8 cellular contexts compared by ENCODE assay signal in genomic region chr4:30718889-30719252, GRCh38. TPM values are rescaled to one million over a fixed set of nuclear protein-coding genes. Genes with fewer than 3 reads are reported as not detected.
DNase-seq lines count a peak whose midpoint lies in the region; ATAC-seq and TF ChIP-seq lines count a peak whose summit lies in the region.

No MANE protein-coding gene starts in this region.

- ATAC-seq in Panc1 (no peak), HG03442 (IDR thresholded peaks at IDR 0.05; ENCODE audit: unreplicated experiment) (no peak), GM18519 (IDR thresholded peaks at IDR 0.05; ENCODE audit: low FRiP score, unreplicated experiment) (no peak)

- POLR2A ChIA-PET in Panc1 (lab: Charles Lee), result interaction anchor here (0.6 kb wide), 1 partner anchor 1088 kb away, joined by 7 read pairs; no protein-coding TSS in a partner anchor

- no peaks in the 10 kb centered on the region for H3K36me3 ChIP-seq in ES-I3 (ENCODE audit: insufficient read depth, low read length)
- no peaks in the 10 kb centered on the region for H3K36me3 ChIP-seq in Panc1 (ENCODE audit: control insufficient read depth, insufficient read depth, low read length)
- H3K36me3 ChIP-seq in fibroblast of lung (ENCODE audit: control insufficient read depth, insufficient read depth, low read length), result no peaks in the 10 kb centered on the region
- no peaks in the 10 kb centered on the region for H3K36me3 ChIP-seq in rectal smooth muscle tissue (ENCODE audit: control insufficient read depth, insufficient read depth, low read length)

- in situ Hi-C loops in Panc1 (cut with HindIII; ENCODE audit: low pct_unique_long_range_greater_than_20kb, low sequenced_read_pairs), result no loop called here

- TF ChIP-seq CTCF in Panc1 (IDR thresholded peaks at IDR 0.05) (peak; percentile 51; the same call in 1 of the 2 replicates), fibroblast of lung (conservative IDR thresholded peaks at IDR 0.05 in 1 of 2, IDR thresholded peaks at IDR 0.05 in 1 of 2; ENCODE audit: low read depth in 1 of 2, low read length in 2 of 2) (peak in 1 of 2 donors; percentile 33)

- H3K79me2 ChIP-seq in fibroblast of lung (ENCODE audit: control insufficient read depth, insufficient read depth, low read length), result peaks cover 23% of the 10 kb centered on the region

- peak overlapping the region; percentile 93 for H3K4me2 ChIP-seq in fibroblast of lung (ENCODE audit: extremely low read depth, insufficient read depth, low read length)

- H3K4me1 ChIP-seq in ES-I3 (ENCODE audit: insufficient read depth, low read length) (no peaks in the 10 kb centered on the region), Panc1 (ENCODE audit: control insufficient read depth, insufficient read depth, low read length) (peaks cover 6% of the 10 kb centered on the region), fibroblast of lung (ENCODE audit: control insufficient read depth, extremely low read depth, insufficient read depth, low read length) (no peaks in the 10 kb centered on the region), rectal smooth muscle tissue (ENCODE audit: control insufficient read depth, insufficient read depth, low read length) (no peaks in the 10 kb centered on the region)

- H3K27ac ChIP-seq in Panc1 (ENCODE audit: low read length) (peak overlapping the region; percentile 81), fibroblast of lung (ENCODE audit: insufficient read depth, low read length) (peak overlapping the region; percentile 46), rectal smooth muscle tissue (ENCODE audit: low read depth, low read length) (peak overlapping the region; percentile 76)

- CTCF ChIA-PET in Panc1 (lab: Charles Lee), result interaction anchor here (0.6 to 0.8 kb wide), 4 partner anchors 10 to 1532 kb away, joined by 3 to 6 read pairs (median 4); no protein-coding TSS in a partner anchor

- H3K27me3 ChIP-seq in Panc1 (ENCODE audit: control insufficient read depth, insufficient read depth, low read length) (no peaks in the 10 kb centered on the region), fibroblast of lung (ENCODE audit: control insufficient read depth, insufficient read depth, low read length) (no peaks in the 10 kb centered on the region), rectal smooth muscle tissue (ENCODE audit: control insufficient read depth, insufficient read depth, low read length) (no peaks in the 10 kb centered on the region)

- DNase-seq in Panc1 (ENCODE audit: low read depth, low spot score) (no peak), fibroblast of lung (ENCODE audit: low read depth in 2 of 2) (peak; percentile 54 to 58), T1000 (lab: John Stamatoyannopoulos, UW) (no peak), NCI-H128 (lab: John Stamatoyannopoulos, UW; ENCODE audit: unreplicated experiment) (no peak)

- H3K9me3 ChIP-seq in ES-I3 (ENCODE audit: control insufficient read depth, insufficient read depth, low read length) (no peaks in the 10 kb centered on the region), Panc1 (ENCODE audit: control insufficient read depth, insufficient read depth, low read depth, low read length) (no peaks in the 10 kb centered on the region), fibroblast of lung (ENCODE audit: control insufficient read depth, insufficient read depth, low read depth, low read length) (no peaks in the 10 kb centered on the region)

- peak overlapping the region; percentile 73 for H3K9ac ChIP-seq in ES-I3 (ENCODE audit: low read depth, low read length)
- no peak overlapping the region for H3K9ac ChIP-seq in fibroblast of lung (ENCODE audit: insufficient read depth, low read length)
- H3K9ac ChIP-seq in rectal smooth muscle tissue (ENCODE audit: low read length), result peak overlapping the region; percentile 24

- no TSS peak for BruUV-seq in Panc1 (replicated peaks; lab: Mats Ljungman, UMichigan)

- intact Hi-C loops in Panc1 (cut with micrococcal nuclease; ENCODE audit: unreplicated experiment), result loop anchor here (10.0 kb wide), 1 partner anchor 1396 kb away; no protein-coding TSS in a partner anchor

- H3K4me3 ChIP-seq in Panc1 (ENCODE audit: low read depth in 2 of 2, low read length in 2 of 2) (peak overlapping the region; percentile 59 to 74), fibroblast of lung (replicated peaks in 1 of 4; ENCODE audit: control extremely low read depth in 1 of 4, insufficient read depth in 1 of 4, low read depth in 3 of 4, low read length in 4 of 4) (peak overlapping the region; percentile 59 to 86 (median 71)), rectal smooth muscle tissue (ENCODE audit: low read length) (peak overlapping the region; percentile 80)

- H2AFZ ChIP-seq in fibroblast of lung (ENCODE audit: low read length), result peak overlapping the region; percentile 83

- H4K20me1 ChIP-seq in fibroblast of lung (ENCODE audit: control insufficient read depth, extremely low read depth, insufficient read depth, low read length), result no peaks in the 10 kb centered on the region

RNA-seq across cellular contexts. Expression of gene PCDH7, which starts 1.3 kb away (rescaled TPM):
- total RNA-seq in Panc1 (2021; ENCODE audit: unreplicated experiment) (31.6 TPM), fibroblast of lung (2.3 and 9.0 TPM in 2 replicates)
- 22.1 TPM for polyA plus RNA-seq in Panc1 (2012; ENCODE audit: insufficient read length)
- 20.3 and 21.4 TPM in 2 replicates for polyA plus RNA-seq in fibroblast of lung
- polyA plus RNA-seq in fibroblast of lung (2012), result 16.7 and 18.5 TPM in 2 replicates
- polyA minus RNA-seq in fibroblast of lung (ENCODE audit: low replicate concordance), result 36.1 and 66.3 TPM in 2 replicates

Comparison
In these comparisons a context has a peak if more than half of its experiments do, and no peak if none do; other contexts are left out.
1. DNase-seq: peak in fibroblast of lung (2 of 2); none in Panc1 (single experiment), T1000 (single experiment) and NCI-H128 (single experiment).
2. Peak in every context shown above with its lines, with median percentiles within 50 percentile points of each other: H3K27ac ChIP-seq and H3K4me3 ChIP-seq.